12 cellular contexts compared by ENCODE assay signal in genomic region chr17:57548421-57549385, GRCh38.
A peak's percentile ranks its signal among the peaks of the same experiment; 100 is the strongest.
DNase-seq lines count a peak whose midpoint lies in the region; ATAC-seq, FAIRE-seq and TF ChIP-seq lines count a peak whose summit lies in the region.
"Had no signal": no experiment of that assay in that cellular context is flagged by ENCODE, and none has a peak within 500 bp of the region (broad histone marks: within the 10 kb centered on the region; RNA-seq: fewer than 3 reads in every experiment).

No MANE protein-coding gene starts in this region.

- no peak for TF ChIP-seq EP300 in A549 (IDR thresholded peaks at IDR 0.05)

- TF ChIP-seq CTCF in A549 (IDR thresholded peaks at IDR 0.05) (no peak), brain (conservative IDR thresholded peaks at IDR 0.05) (no peak), liver (IDR thresholded peaks at IDR 0.05; ENCODE audit: low read depth, low read length, missing input control) (no peak), mucosa of descending colon (IDR thresholded peaks at IDR 0.05) (no peak)

- peaks cover 38% of the 10 kb centered on the region for H3K4me1 ChIP-seq in A549
- peaks cover 100% of the 10 kb centered on the region for H3K4me1 ChIP-seq in Karpas-422 (ENCODE audit: low read length)
- H3K4me1 ChIP-seq in liver (ENCODE audit: control insufficient read depth in 4 of 4, insufficient read depth in 4 of 4, low read length in 3 of 4) = no peaks in the 10 kb centered on the region
- H3K4me1 ChIP-seq in mucosa of descending colon (ENCODE audit: low read depth) = no peaks in the 10 kb centered on the region

- peaks cover 87% of the 10 kb centered on the region for H3K79me2 ChIP-seq in Karpas-422 (ENCODE audit: low read length)

- intact Hi-C loops in mucosa of descending colon (cut with DNase I, micrococcal nuclease) = no loop called here
- intact Hi-C loops in activated CD4-positive, alpha-beta memory T cell treated with anti-CD3 and anti-CD28 coated beads for 36 hours (cut with micrococcal nuclease) = no loop called here

- no peak for DNase-seq in A549 (ENCODE audit: low read depth in 1 of 2, low spot score in 1 of 2)
- no peak for DNase-seq in Karpas-422
- no peak for DNase-seq in mucosa of descending colon
- no peak for DNase-seq in activated CD4-positive, alpha-beta memory T cell treated with anti-CD3 and anti-CD28 coated beads for 36 hours
- DNase-seq: NCI-H524 treated with DMSO at 0.1 percent for 48 hours; stimulated activated naive CD8-positive, alpha-beta T cell treated with anti-CD3 and anti-CD28 coated beads, Interleukin-15, Interleukin-2, amounts not matched to agents 100 U/mL and 50 U/mL, for 24 hours had no signal

- H3K27me3 Mint-ChIP-seq in brain = peaks cover 7% of the 10 kb centered on the region
- H3K27me3 Mint-ChIP-seq in activated CD4-positive, alpha-beta memory T cell treated with anti-CD3 and anti-CD28 coated beads for 36 hours = no peaks in the 10 kb centered on the region
- H3K27me3 Mint-ChIP-seq: activated naive CD4-positive, alpha-beta T cell treated with anti-CD3 and anti-CD28 coated beads, Interleukin-2, amount 50 U/mL, for 24 hours had no signal

- no peak for TF ChIP-seq RAD21 in A549 (conservative IDR thresholded peaks at IDR 0.05 in 1 of 2, IDR thresholded peaks at IDR 0.05 in 1 of 2)
- TF ChIP-seq RAD21 in liver (IDR thresholded peaks at IDR 0.05) = peak; percentile 19 to 20

- no peak for TF ChIP-seq POLR2A in A549 (IDR thresholded peaks at IDR 0.05; ENCODE audit: low read length)

- H3K9me3 ChIP-seq in A549 (no peaks in the 10 kb centered on the region), Karpas-422 (ENCODE audit: low read length) (no peaks in the 10 kb centered on the region), liver (ENCODE audit: control insufficient read depth in 4 of 4, low read length in 3 of 4) (no peaks in the 10 kb centered on the region), mucosa of descending colon (no peaks in the 10 kb centered on the region)

- H3K36me3 Mint-ChIP-seq in brain = no peaks in the 10 kb centered on the region
- no peaks in the 10 kb centered on the region for H3K36me3 Mint-ChIP-seq in activated CD4-positive, alpha-beta memory T cell treated with anti-CD3 and anti-CD28 coated beads for 36 hours
- H3K36me3 Mint-ChIP-seq: activated naive CD4-positive, alpha-beta T cell treated with anti-CD3 and anti-CD28 coated beads, Interleukin-2, amount 50 U/mL, for 24 hours had no signal

- WGBS in A549 (ENCODE audit: missing lambda C conversion rate) = 78% methylated on average over 18 of the region's 18 CpGs
- WGBS in liver = 73% methylated on average over 18 of the region's 18 CpGs

- peak overlapping the region; percentile 81 to 99 (median 92) for H3K27ac Mint-ChIP-seq in brain
- H3K27ac Mint-ChIP-seq in activated CD4-positive, alpha-beta memory T cell treated with anti-CD3 and anti-CD28 coated beads for 36 hours = no peak overlapping the region
- H3K27ac Mint-ChIP-seq: activated naive CD4-positive, alpha-beta T cell treated with anti-CD3 and anti-CD28 coated beads, Interleukin-2, amount 50 U/mL, for 24 hours had no signal

- peak overlapping the region; percentile 52 for H3K4me2 ChIP-seq in A549
- H3K4me2 ChIP-seq in Karpas-422 (ENCODE audit: low read depth, low read length, poor library complexity, severe bottlenecking) = peak overlapping the region; percentile 57

- H3K4me1 Mint-ChIP-seq in brain = peaks cover 100% of the 10 kb centered on the region
- H3K4me1 Mint-ChIP-seq in activated CD4-positive, alpha-beta memory T cell treated with anti-CD3 and anti-CD28 coated beads for 36 hours (ENCODE audit: low read depth) = peaks cover 20% of the 10 kb centered on the region

- CTCF ChIA-PET in A549 (lab: Yijun Ruan, JAX) = interaction anchor here (0.7 to 1.9 kb wide), 3 partner anchors 11 to 306 kb away, joined by 3 to 6 read pairs (median 5); no protein-coding TSS in a partner anchor
- CTCF ChIA-PET in activated CD4-positive, alpha-beta memory T cell treated with anti-CD3 and anti-CD28 coated beads for 36 hours (lab: Charles Lee) = interaction anchor here (1.1 to 1.4 kb wide), 2 partner anchors 123 to 235 kb away, joined by 3 to 4 read pairs; no protein-coding TSS in a partner anchor

- H3K36me3 ChIP-seq in Karpas-422 (ENCODE audit: insufficient read depth, low read length) (no peaks in the 10 kb centered on the region), liver (ENCODE audit: control insufficient read depth in 4 of 4, insufficient read depth in 3 of 4, low read depth in 1 of 4, low read length in 3 of 4) (no peaks in the 10 kb centered on the region), mucosa of descending colon (ENCODE audit: low read depth) (no peaks in the 10 kb centered on the region)

- no peaks in the 10 kb centered on the region for H4K20me1 ChIP-seq in Karpas-422 (ENCODE audit: insufficient read depth, low read depth, low read length)

- peak overlapping the region; percentile 80 for H3K9ac ChIP-seq in Karpas-422 (ENCODE audit: low read length)
- no peak overlapping the region for H3K9ac ChIP-seq in liver (ENCODE audit: low read depth in 1 of 2, low read length in 2 of 2)

- no peaks in the 10 kb centered on the region for H3K27me3 ChIP-seq in Karpas-422 (ENCODE audit: low read length)
- no peaks in the 10 kb centered on the region for H3K27me3 ChIP-seq in liver (ENCODE audit: control insufficient read depth in 4 of 4, insufficient read depth in 4 of 4, low read length in 3 of 4)

- no peak overlapping the region for H2AFZ ChIP-seq in Karpas-422 (ENCODE audit: low read length)

- H3K4me3 ChIP-seq in A549 = no peak overlapping the region
- H3K4me3 ChIP-seq in Karpas-422 (ENCODE audit: low read length) = no peak overlapping the region
- no peak overlapping the region for H3K4me3 ChIP-seq in liver (ENCODE audit: low read depth in 1 of 3, low read length in 3 of 3)
- H3K4me3 ChIP-seq in mucosa of descending colon = no peak overlapping the region

- FAIRE-seq in A549 (lab: Jason Lieb, UNC) = no peak
- FAIRE-seq: H1 had no signal

- POLR2A ChIA-PET in A549 (lab: Yijun Ruan, JAX) = interaction anchor here (0.9 kb wide), 1 partner anchor 8 kb away, joined by 3 read pairs; no protein-coding TSS in a partner anchor
- POLR2A ChIA-PET in activated CD4-positive, alpha-beta memory T cell treated with anti-CD3 and anti-CD28 coated beads for 36 hours (lab: Charles Lee) = no interaction called here

- peak overlapping the region; percentile 37 to 68 (median 50) for H3K4me3 Mint-ChIP-seq in brain
- H3K4me3 Mint-ChIP-seq in activated CD4-positive, alpha-beta memory T cell treated with anti-CD3 and anti-CD28 coated beads for 36 hours = no peak overlapping the region
- H3K4me3 Mint-ChIP-seq: activated naive CD4-positive, alpha-beta T cell treated with anti-CD3 and anti-CD28 coated beads, Interleukin-2, amount 50 U/mL, for 24 hours had no signal

- peak overlapping the region; percentile 37 to 58; a peak in 5 of 6 replicates for H3K27ac ChIP-seq in A549
- H3K27ac ChIP-seq in Karpas-422 (ENCODE audit: low read length) = peak overlapping the region; percentile 99
- H3K27ac ChIP-seq in liver (ENCODE audit: low read depth in 1 of 2, low read length in 2 of 2) = no peak overlapping the region

- ATAC-seq in A549 = peak in 1 of 2 experiments; percentile 47; a peak in 2 of 6 replicates
- no peak for ATAC-seq in GM19351 (IDR thresholded peaks at IDR 0.05; ENCODE audit: unreplicated experiment)
- ATAC-seq in GM21786 (IDR thresholded peaks at IDR 0.05; ENCODE audit: unreplicated experiment) = no peak
- ATAC-seq in mucosa of descending colon = no peak
- ATAC-seq: stimulated activated naive CD8-positive, alpha-beta T cell treated with anti-CD3 and anti-CD28 coated beads, Interleukin-15, Interleukin-2, amounts not matched to agents 100 U/mL and 50 U/mL, for 24 hours had no signal

- H3K9me3 Mint-ChIP-seq in brain = peaks cover 0 to 2% (median 0%) of the 10 kb centered on the region in 5 experiments
- no peaks in the 10 kb centered on the region for H3K9me3 Mint-ChIP-seq in activated CD4-positive, alpha-beta memory T cell treated with anti-CD3 and anti-CD28 coated beads for 36 hours
- H3K9me3 Mint-ChIP-seq: activated naive CD4-positive, alpha-beta T cell treated with anti-CD3 and anti-CD28 coated beads, Interleukin-2, amount 50 U/mL, for 24 hours had no signal

- no peaks in the 10 kb centered on the region for H3K9me2 ChIP-seq in Karpas-422 (replicated peaks; ENCODE audit: insufficient read depth, low read length)

TF ChIP-seq in A549, 52 proteins besides CTCF, POLR2A, EP300 and RAD21 (continues in another document):
- TF ChIP-seq JUN (IDR thresholded peaks at IDR 0.05) (no peak), EHMT2 (IDR thresholded peaks at IDR 0.05; ENCODE audit: low read depth) (no peak), NPAS2 (CRISPR knock-in tag; IDR thresholded peaks at IDR 0.05; ENCODE audit: borderline replicate concordance) (no peak), FOXS1 (CRISPR knock-in tag; IDR thresholded peaks at IDR 0.05) (no peak)

TF ChIP-seq in liver, 16 proteins besides CTCF, POLR2A, EP300 and RAD21:
- TF ChIP-seq RXRA (IDR thresholded peaks at IDR 0.05) (peak; percentile 55 to 63), NR2F2 (IDR thresholded peaks at IDR 0.05) (peak; percentile 46), ZBTB33 (IDR thresholded peaks at IDR 0.05) (no peak), YY1 (IDR thresholded peaks at IDR 0.05) (no peak)

Comparison
In these comparisons a context has a peak if more than half of its experiments do, and no peak if none do; other contexts are left out.
1. H3K27ac ChIP-seq: peak in A549 (2 of 2) and Karpas-422 (single experiment); none in liver (0 of 2).